In the genomic region with DNA sequence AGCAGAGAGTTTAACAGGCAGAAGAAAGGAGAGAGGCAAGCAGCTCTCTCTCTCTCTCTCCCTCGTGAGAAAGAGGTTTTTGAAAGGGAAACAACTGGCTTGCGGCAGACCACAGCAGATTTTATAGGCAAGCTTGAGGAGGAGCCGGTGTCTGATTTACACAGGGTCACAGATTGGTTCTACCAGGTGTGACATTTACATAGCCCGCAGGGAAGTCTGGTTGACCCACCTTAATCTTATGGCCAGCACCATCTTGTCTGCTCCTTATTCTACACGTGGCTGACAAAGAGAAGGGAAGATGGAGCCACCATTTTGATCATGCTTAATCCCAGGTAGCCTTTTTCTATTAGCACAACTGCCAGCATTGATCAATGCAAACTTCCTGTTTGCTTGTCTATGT, we compare ENCODE assay signal across 23 cellular contexts.
DNase-seq lines count a peak whose midpoint lies in the region; ATAC-seq and TF ChIP-seq lines count a peak whose summit lies in the region.
"Had no signal": no experiment of that assay in that cellular context is flagged by ENCODE, and none has a peak within 500 bp of the region (broad histone marks: within the 10 kb centered on the region; RNA-seq: fewer than 3 reads in every experiment).

No MANE protein-coding gene starts in this region.

- no CpG with 5 or more reads among the region's 5 CpGs for WGBS in H9 (ENCODE audit: extremely low coverage, insufficient read length, low lambda C conversion rate)
- WGBS in mesendoderm (ENCODE audit: extremely low coverage, insufficient coverage, low lambda C conversion rate): no CpG with 5 or more reads among the region's 5 CpGs

- H2BK20ac ChIP-seq in H9 (ENCODE audit: low read depth, low read length, poor library complexity, severe bottlenecking): no peak overlapping the region

- H3K23me2 ChIP-seq in H9 (ENCODE audit: insufficient read length, low read depth, low read length, poor library complexity, severe bottlenecking): no peaks in the 10 kb centered on the region

- H3K4me1 ChIP-seq in H9 (ENCODE audit: insufficient read depth, low read length): peaks cover 3% of the 10 kb centered on the region; the same call in 1 of the 2 replicates
- H3K4me1 ChIP-seq in mesendoderm (ENCODE audit: control insufficient read depth, low read depth, low read length): no peaks in the 10 kb centered on the region
- H3K4me1 ChIP-seq: BLaER1, SJSA1 had no signal

- H3K4ac ChIP-seq in H9 (ENCODE audit: low read depth, low read length): no peak overlapping the region
- H3K4ac ChIP-seq in mesendoderm (ENCODE audit: low read depth, low read length): no peak overlapping the region

- H3K27ac ChIP-seq in H9 (ENCODE audit: insufficient read length, low read depth, low read length) (no peak overlapping the region), mesendoderm (ENCODE audit: low read depth, low read length) (no peak overlapping the region)
- H3K27ac ChIP-seq: BLaER1, GM23248, PC-9, SJSA1 had no signal

- no peak overlapping the region for H3T11ph ChIP-seq in H9 (ENCODE audit: low read length)

- H2BK12ac ChIP-seq in H9 (ENCODE audit: insufficient read length, low read depth, low read length): no peak overlapping the region

- H3K27ac Mint-ChIP-seq in H9 (no peak overlapping the region; a peak in 2 of 7 replicates), WTC11 (peak overlapping the region; percentile 93)
- H3K27ac Mint-ChIP-seq: CD4-positive, CD25-positive, alpha-beta regulatory T cell; T-cell had no signal

- H3K9me3 Mint-ChIP-seq in H9: no peaks in the 10 kb centered on the region; a peak in 2 of 5 replicates
- H3K9me3 Mint-ChIP-seq in WTC11: peaks cover 18% of the 10 kb centered on the region

- H3K27me3 Mint-ChIP-seq in H9 (ENCODE audit: low read depth): no peaks in the 10 kb centered on the region
- H3K27me3 Mint-ChIP-seq in WTC11 (ENCODE audit: low read depth): peaks cover 3% of the 10 kb centered on the region

- ATAC-seq in WTC11: peak; percentile 39
- no peak for ATAC-seq in omental fat pad (ENCODE audit: low FRiP score)
- ATAC-seq in HG03039 (IDR thresholded peaks at IDR 0.05; ENCODE audit: unreplicated experiment): no peak
- ATAC-seq: GM12878, Right ventricle myocardium inferior, T-cell had no signal

- H3K18ac ChIP-seq in H9 (ENCODE audit: insufficient read length, low read depth, low read length) (no peak overlapping the region), mesendoderm (ENCODE audit: low read length) (no peak overlapping the region)

- H3K4me3 Mint-ChIP-seq in H9 (no peak overlapping the region), WTC11 (no peak overlapping the region)
- H3K4me3 Mint-ChIP-seq: CD4-positive, CD25-positive, alpha-beta regulatory T cell; T-cell had no signal

- H3K79me2 ChIP-seq in H9 (ENCODE audit: insufficient read depth, low read length) (no peaks in the 10 kb centered on the region), mesendoderm (ENCODE audit: control insufficient read depth, insufficient read depth, low read length) (no peaks in the 10 kb centered on the region)

- H3K9ac ChIP-seq in H9 (ENCODE audit: extremely low read depth, insufficient read length, low read length) (no peak overlapping the region), mesendoderm (ENCODE audit: low read length) (no peak overlapping the region)
- H3K9ac ChIP-seq: BLaER1, GM23248 had no signal

- no peak overlapping the region for H4K91ac ChIP-seq in H9 (ENCODE audit: insufficient read length, low read depth, low read length)

- CTCF ChIA-PET in WTC11 (lab: Charles Lee): interaction anchor here (0.6 to 0.9 kb wide), 3 partner anchors 9 to 413 kb away, joined by 3 to 4 read pairs (median 3); no protein-coding TSS in a partner anchor

- H3K4me1 Mint-ChIP-seq in H9 (peaks cover 22 to 23% of the 10 kb centered on the region in 2 experiments), WTC11 (peaks cover 34% of the 10 kb centered on the region)
- H3K4me1 Mint-ChIP-seq: CD4-positive, CD25-positive, alpha-beta regulatory T cell had no signal

- H4K20me1 ChIP-seq in H9 (ENCODE audit: control insufficient read depth, insufficient read depth, insufficient read length): no peaks in the 10 kb centered on the region
- H4K20me1 ChIP-seq: BLaER1 had no signal

- H3K4me3 ChIP-seq in mesendoderm (ENCODE audit: low read length): no peak overlapping the region
- H3K4me3 ChIP-seq: BLaER1, GM12878, GM23248, MG63, PC-9, SJSA1 had no signal

- H3K79me1 ChIP-seq in H9 (ENCODE audit: insufficient read depth, low read depth, low read length, poor library complexity, severe bottlenecking): no peaks in the 10 kb centered on the region
- H3K79me1 ChIP-seq in mesendoderm (ENCODE audit: low read length): no peaks in the 10 kb centered on the region

- no peaks in the 10 kb centered on the region for H3K36me3 ChIP-seq in mesendoderm (ENCODE audit: control insufficient read depth, insufficient read depth, low read length)
- H3K36me3 ChIP-seq: BLaER1, MG63, SJSA1 had no signal

- H4K5ac ChIP-seq in H9 (ENCODE audit: insufficient read length, low read depth, low read length) (no peak overlapping the region), mesendoderm (ENCODE audit: low read length) (no peak overlapping the region)

- TF ChIP-seq CTCF in H9 (conservative IDR thresholded peaks at IDR 0.05) (no peak), WTC11 (IDR thresholded peaks at IDR 0.05) (no peak), omental fat pad (IDR thresholded peaks at IDR 0.05) (no peak), GM10266 (IDR thresholded peaks at IDR 0.05; ENCODE audit: control insufficient read depth, insufficient read depth, low read depth, missing control alignments) (no peak)

- no peak overlapping the region for H3K14ac ChIP-seq in H9 (ENCODE audit: insufficient read depth, low read length)

- DNase-seq in Daoy (ENCODE audit: low read depth) (peak; percentile 24), H9 (peak; percentile 31), WTC11 (ENCODE audit: low spot score) (no peak), mesendoderm (no peak), omental fat pad (ENCODE audit: low spot score) (no peak), GM10266 (ENCODE audit: extremely low spot score) (no peak), iPS-NIHi11 (ENCODE audit: low spot score) (no peak)
- DNase-seq: CD4-positive, CD25-positive, alpha-beta regulatory T cell; GM23248; HCEC 1CT; MG63; NCI-H1105 treated with DMSO at 0.1 percent for 48 hours; NCI-H1694 treated with DMSO at 0.1 percent for 48 hours; NCI-H2081; NCI-H2227 treated with DMSO at 0.1 percent for 48 hours; NK-92 treated with Interleukin-12 subunit alpha and Interleukin-12 subunit beta, amount 100 ng/mL, for 24 hours; PC-9; T-cell had no signal

- H2AK5ac ChIP-seq in H9 (ENCODE audit: insufficient read length, low read length): no peak overlapping the region
- no peak overlapping the region for H2AK5ac ChIP-seq in mesendoderm (ENCODE audit: low read length)

- H3K56ac ChIP-seq in H9 (ENCODE audit: insufficient read length, low read depth, low read length) (no peak overlapping the region), mesendoderm (ENCODE audit: low read length) (no peak overlapping the region)

- H2BK5ac ChIP-seq in H9 (ENCODE audit: insufficient read length, low read length): no peak overlapping the region
- H2BK5ac ChIP-seq in mesendoderm (ENCODE audit: low read length): no peak overlapping the region

- H3K36me3 Mint-ChIP-seq in H9 (ENCODE audit: insufficient read depth in 1 of 3, low read depth in 3 of 3): peaks cover 0 to 9% (median 0%) of the 10 kb centered on the region in 3 experiments; a peak in 3 of 7 replicates
- H3K36me3 Mint-ChIP-seq in WTC11: 0 out of 2 replicates have a peak, but pooled peaks cover 3% of the 10 kb centered on the region
- H3K36me3 Mint-ChIP-seq: CD4-positive, CD25-positive, alpha-beta regulatory T cell; T-cell had no signal

- no peak overlapping the region for H2AFZ ChIP-seq in H9 (ENCODE audit: low read length)
- H2AFZ ChIP-seq: GM23248, PC-9 had no signal

- POLR2A ChIA-PET in WTC11 (lab: Charles Lee): no interaction called here

- H4K8ac ChIP-seq in H9 (replicated peaks; ENCODE audit: insufficient read length, low read depth, low read length) (no peak overlapping the region), mesendoderm (ENCODE audit: low read depth, low read length) (no peak overlapping the region)

- H3K4me2 ChIP-seq in H9 (ENCODE audit: insufficient read depth, insufficient read length, low read length) (no peak overlapping the region), mesendoderm (ENCODE audit: low read length) (no peak overlapping the region)
- H3K4me2 ChIP-seq: BLaER1, PC-9 had no signal

- no peaks in the 10 kb centered on the region for H3K27me3 ChIP-seq in H9 (ENCODE audit: insufficient read depth, low read length)
- H3K27me3 ChIP-seq in mesendoderm (ENCODE audit: insufficient read depth, low read length, poor library complexity): no peaks in the 10 kb centered on the region
- H3K27me3 ChIP-seq: BLaER1, MG63, SJSA1 had no signal

- H3K9me3 ChIP-seq in H9 (ENCODE audit: control insufficient read depth, low read depth, low read length): no peaks in the 10 kb centered on the region
- H3K9me3 ChIP-seq: BLaER1, MG63, SJSA1 had no signal

- H2BK120ac ChIP-seq in H9 (ENCODE audit: low read depth, low read length, poor library complexity, severe bottlenecking): no peak overlapping the region
- H2BK120ac ChIP-seq in mesendoderm (ENCODE audit: low read depth, low read length): peak overlapping the region; percentile 10

- H3K23ac ChIP-seq in H9 (ENCODE audit: insufficient read length, low read depth, low read length) (no peak overlapping the region), mesendoderm (ENCODE audit: low read length) (no peak overlapping the region)

- no peak overlapping the region for H2BK15ac ChIP-seq in H9 (ENCODE audit: low read depth, low read length)
- H2BK15ac ChIP-seq in mesendoderm (replicated peaks; ENCODE audit: low read depth): no peak overlapping the region

Comparison
In these comparisons a context has a peak if more than half of its experiments do, and no peak if none do; other contexts are left out.
1. DNase-seq: peak in Daoy (single experiment) and H9 (single experiment); none in WTC11 (single experiment), mesendoderm (single experiment), omental fat pad (single experiment), GM10266 (single experiment) and iPS-NIHi11 (single experiment).